ENCODE assay signal across 9 cellular contexts in the genomic region with DNA sequence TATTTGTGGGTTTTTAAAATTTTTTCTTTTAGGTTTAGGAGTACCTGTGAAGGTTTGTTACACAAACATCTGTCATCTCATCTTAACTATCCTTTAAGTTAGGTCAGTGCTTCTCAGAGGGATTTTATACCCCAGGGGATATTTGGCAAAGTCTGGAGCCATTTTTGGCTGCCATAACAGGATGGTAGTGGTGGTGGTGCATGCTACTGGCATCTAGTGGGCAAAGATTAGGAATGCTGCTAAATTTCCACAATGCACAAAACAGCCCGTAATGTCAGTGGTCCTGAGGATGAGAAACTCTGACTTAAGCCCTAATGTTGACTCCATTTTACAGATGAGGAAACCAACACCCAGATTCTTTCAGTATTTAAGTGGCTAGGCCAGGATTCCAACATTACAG.
A peak's percentile ranks its signal among the peaks of the same experiment; 100 is the strongest.
DNase-seq lines count a peak whose midpoint lies in the region; TF ChIP-seq lines count a peak whose summit lies in the region.
"Had no signal": no experiment of that assay in that cellular context is flagged by ENCODE, and none has a peak within 500 bp of the region (broad histone marks: within the 10 kb centered on the region; RNA-seq: fewer than 3 reads in every experiment).

No MANE protein-coding gene starts in this region.

- no peak overlapping the region for H3K27ac ChIP-seq in smooth muscle cell (ENCODE audit: low read depth)

- peak; percentile 48 for DNase-seq in M059J (ENCODE audit: low read depth)
- DNase-seq in lung microvascular endothelial cell (ENCODE audit: low read depth in 2 of 2), result peak; percentile 4
- no peak for DNase-seq in midbrain (lab: John Stamatoyannopoulos, UW)
- no peak for DNase-seq in smooth muscle cell (lab: John Stamatoyannopoulos, UW; ENCODE audit: unreplicated experiment)
- no peak for DNase-seq in MV-4-11 (lab: John Stamatoyannopoulos, UW)
- DNase-seq: cerebellar nuclear complex, NCI-H774 had no signal

- 0 out of 2 replicates have a peak, but pooled peaks have one; percentile 6 for TF ChIP-seq CTCF in GM12874 (IDR thresholded peaks at IDR 0.05; ENCODE audit: insufficient read depth, low read depth, low read length)
- TF ChIP-seq CTCF in WI38 (IDR thresholded peaks at IDR 0.05; ENCODE audit: low read depth, low read length), result 0 out of 2 replicates have a peak, but pooled peaks have one; percentile 30
- TF ChIP-seq CTCF in smooth muscle cell (IDR thresholded peaks at IDR 0.05; ENCODE audit: borderline replicate concordance, insufficient read depth, poor library complexity, severe bottlenecking), result no peak

- no peaks in the 10 kb centered on the region for H3F3A ChIP-seq in smooth muscle cell (ENCODE audit: low read depth)

- H3K36me3 ChIP-seq in smooth muscle cell (ENCODE audit: low read depth), result no peaks in the 10 kb centered on the region

- no peaks in the 10 kb centered on the region for H3K9me3 ChIP-seq in smooth muscle cell (replicated peaks; ENCODE audit: low read depth)

- peaks cover 9% of the 10 kb centered on the region for H3K4me1 ChIP-seq in smooth muscle cell (ENCODE audit: low read depth)

- H3K4me3 ChIP-seq in WI38 (ENCODE audit: low read depth, low read length) (no peak overlapping the region), smooth muscle cell (no peak overlapping the region)

- H3K4me2 ChIP-seq in smooth muscle cell, result no peak overlapping the region

- no peak overlapping the region for H2AFZ ChIP-seq in smooth muscle cell (ENCODE audit: low read depth)

- no peaks in the 10 kb centered on the region for H3K27me3 ChIP-seq in smooth muscle cell (ENCODE audit: low read depth)

- no peak overlapping the region for H3K9ac ChIP-seq in smooth muscle cell (ENCODE audit: low read depth)

- 73% methylated on average over 1 of the region's 1 CpG for WGBS in smooth muscle cell (ENCODE audit: low lambda C conversion rate)

- H4K20me1 ChIP-seq in smooth muscle cell (ENCODE audit: low read depth), result no peaks in the 10 kb centered on the region

- H3K79me2 ChIP-seq in smooth muscle cell (ENCODE audit: low read depth), result no peaks in the 10 kb centered on the region

Comparison
In these comparisons a context has a peak if more than half of its experiments do, and no peak if none do; other contexts are left out.
1. DNase-seq: peak in M059J (single experiment) and lung microvascular endothelial cell (2 of 2); none in midbrain (single experiment), smooth muscle cell (single experiment) and MV-4-11 (single experiment).